Comparison of ENCODE assay signal across 10 cellular contexts in genomic region chr5:159061186-159061796, GRCh38. TPM values are rescaled to one million over a fixed set of nuclear protein-coding genes. Genes with fewer than 3 reads are reported as not detected.
DNase-seq lines count a peak whose midpoint lies in the region; ATAC-seq and TF ChIP-seq lines count a peak whose summit lies in the region.
"Had no signal": no experiment of that assay in that cellular context is flagged by ENCODE, and none has a peak within 500 bp of the region (broad histone marks: within the 10 kb centered on the region; RNA-seq: fewer than 3 reads in every experiment).

No MANE protein-coding gene starts in this region.

- no peaks in the 10 kb centered on the region for H3K9me3 ChIP-seq in GM23248 (ENCODE audit: low read depth)
- H3K9me3 ChIP-seq in right atrium auricular region, result no peaks in the 10 kb centered on the region
- no peaks in the 10 kb centered on the region for H3K9me3 ChIP-seq in spleen

- intact Hi-C loops in spleen (cut with DNase I; ENCODE audit: low total_unique reads), result no loop called here

- H3K4me2 ChIP-seq in GM23248 (ENCODE audit: unreplicated experiment), result peak overlapping the region; percentile 79

- H3K9me2 ChIP-seq in GM23248 (ENCODE audit: insufficient read depth), result no peaks in the 10 kb centered on the region

- no peaks in the 10 kb centered on the region for H3K27me3 ChIP-seq in GM23248 (replicated peaks; ENCODE audit: insufficient read depth)
- no peaks in the 10 kb centered on the region for H3K27me3 ChIP-seq in right atrium auricular region
- no peaks in the 10 kb centered on the region for H3K27me3 ChIP-seq in spleen (replicated peaks in 1 of 7)

- 0 to 1% methylated on average over 15 of the region's 15 CpGs for WGBS in GM23248 (ENCODE audit: low coverage in 1 of 2, low lambda C conversion rate in 2 of 2, missing lambda C conversion rate in 2 of 2), 2 experiments
- WGBS in spleen, 5 donors, result 55 to 77% (median 66%) methylated on average over 15 of the region's 15 CpGs

- H3K36me3 ChIP-seq in GM23248 (ENCODE audit: low read depth) (no peaks in the 10 kb centered on the region), right atrium auricular region (no peaks in the 10 kb centered on the region), spleen (no peaks in the 10 kb centered on the region)

- H3K4me1 ChIP-seq in GM23248 (ENCODE audit: insufficient read depth) (peaks cover 51% of the 10 kb centered on the region), right atrium auricular region (peaks cover 0 to 29% of the 10 kb centered on the region in 2 donors), spleen (peaks cover 0 to 39% (median 15%) of the 10 kb centered on the region in 6 donors)

- no peak for ATAC-seq in GM19467 (IDR thresholded peaks at IDR 0.05; ENCODE audit: unreplicated experiment)

- H3K4me3 ChIP-seq in GM23248, result peak overlapping the region; percentile 65
- H3K4me3 ChIP-seq in astrocyte of the spinal cord (ENCODE audit: low read depth, low read length), result peak overlapping the region; percentile 24
- peak overlapping the region in 1 of 2 donors; percentile 23 for H3K4me3 ChIP-seq in right atrium auricular region
- H3K4me3 ChIP-seq in spleen, result peak overlapping the region in 2 of 8 donors; percentile 13 to 20

- TF ChIP-seq CTCF in astrocyte of the spinal cord (IDR thresholded peaks at IDR 0.05; ENCODE audit: low read depth, low read length) (no peak), right atrium auricular region (IDR thresholded peaks at IDR 0.05) (no peak), spleen (IDR thresholded peaks at IDR 0.05 in 8 of 11, conservative IDR thresholded peaks at IDR 0.05 in 3 of 11) (no peak)

- H3F3A ChIP-seq in GM23248 (ENCODE audit: insufficient read depth), result peaks cover 55% of the 10 kb centered on the region

- peak overlapping the region; percentile 77 for H2AFZ ChIP-seq in GM23248

- TF ChIP-seq POLR2A in spleen (IDR thresholded peaks at IDR 0.05), result no peak

- DNase-seq in GM23248, result peak; percentile 97
- peak; percentile 87 for DNase-seq in astrocyte of the spinal cord (ENCODE audit: low read depth, low spot score)
- peak; percentile 88 for DNase-seq in right atrium auricular region (ENCODE audit: low spot score)
- no peak for DNase-seq in spleen
- DNase-seq in cerebellum (ENCODE audit: low spot score), result no peak
- DNase-seq in Ammon's horn (ENCODE audit: low spot score), result no peak
- no peak for DNase-seq in NAMALWA (ENCODE audit: low spot score)
- DNase-seq: activated CD4-positive, alpha-beta memory T cell treated with anti-CD3 and anti-CD28 coated beads for 36 hours; NCI-H345 had no signal

- no peaks in the 10 kb centered on the region for H3K79me2 ChIP-seq in GM23248 (ENCODE audit: insufficient read depth)

- H3K27ac ChIP-seq in GM23248 (peak overlapping the region; percentile 85), right atrium auricular region (peak overlapping the region; percentile 71 to 75), spleen (peak overlapping the region in 7 of 8 donors; percentile 31 to 67 (median 53))

- in situ Hi-C loops in GM23248 (cut with MboI) (no loop called here), astrocyte of the spinal cord (cut with HindIII; ENCODE audit: low sequenced_read_pairs) (no loop called here)

- H4K20me1 ChIP-seq in GM23248 (ENCODE audit: insufficient read depth), result no peaks in the 10 kb centered on the region

- peak overlapping the region; percentile 78 for H3K9ac ChIP-seq in GM23248

RNA-seq across cellular contexts. Expression of gene EBF1, which starts 38.4 kb away (rescaled TPM):
- 9.7 and 16.7 TPM in 2 replicates for total RNA-seq in GM23248 (2014; rRNA removed; shearing (Covaris generic))
- polyA plus RNA-seq in GM23248 (2016; fragmentation: Nextera tagmentation; extraction: Ambion mirVana), result 27.5 and 32.1 TPM in 2 replicates
- total RNA-seq in right atrium auricular region, result 10 to 100 TPM in 1 of 2 donors, 1 to 10 TPM in 1; 8.2 to 13.9 TPM
- 10 to 100 TPM; 19.6 to 56.2 (median 34.8) TPM for total RNA-seq in spleen
- polyA plus RNA-seq in spleen, result 1 to 10 TPM; 6.8 to 8.8 (median 7.9) TPM
- total RNA-seq in cerebellum, result 122 TPM
- total RNA-seq: activated CD4-positive, alpha-beta memory T cell treated with anti-CD3 and anti-CD28 coated beads for 36 hours had no signal

Comparison
In these comparisons a context has a peak if more than half of its experiments do, and no peak if none do; other contexts are left out.
1. DNase-seq: peak in GM23248 (single experiment), astrocyte of the spinal cord (single experiment) and right atrium auricular region (single experiment); none in spleen (single experiment), cerebellum (single experiment), Ammon's horn (single experiment) and NAMALWA (single experiment).
2. Peak in every context shown above with its lines, with median percentiles within 50 percentile points of each other: H3K27ac ChIP-seq.